ENCODE assay signal across 25 cellular contexts in genomic region chr9:15087031-15087417, GRCh38.
DNase-seq lines count a peak whose midpoint lies in the region; TF ChIP-seq lines count a peak whose summit lies in the region.
"Had no signal": no experiment of that assay in that cellular context is flagged by ENCODE, and none has a peak within 500 bp of the region (broad histone marks: within the 10 kb centered on the region; RNA-seq: fewer than 3 reads in every experiment).

No MANE protein-coding gene starts in this region.

- TF ChIP-seq RAD21 in SK-N-SH (IDR thresholded peaks at IDR 0.05; ENCODE audit: low read length) = no peak

- no peaks in the 10 kb centered on the region for H3K36me3 ChIP-seq in SK-N-SH (replicated peaks in 1 of 2; ENCODE audit: control insufficient read depth in 1 of 2, insufficient read depth in 2 of 2, low read length in 1 of 2)
- no peaks in the 10 kb centered on the region for H3K36me3 ChIP-seq in sigmoid colon
- H3K36me3 ChIP-seq in tibial artery = no peaks in the 10 kb centered on the region
- H3K36me3 ChIP-seq: left ventricle myocardium inferior had no signal

- POLR2A ChIA-PET in SK-N-SH (lab: Yijun Ruan, JAX) = no interaction called here

- TF ChIP-seq CTCF in SK-N-SH (IDR thresholded peaks at IDR 0.05) (no peak), sigmoid colon (IDR thresholded peaks at IDR 0.05) (no peak), tibial artery (IDR thresholded peaks at IDR 0.05) (no peak)

- no peak overlapping the region for H2AFZ ChIP-seq in SK-N-SH (ENCODE audit: low read depth)

- no peaks in the 10 kb centered on the region for H3K9me2 ChIP-seq in SK-N-SH

- intact Hi-C loops in sigmoid colon (cut with DNase I) = no loop called here
- intact Hi-C loops in tibial artery (cut with DNase I; ENCODE audit: low total_unique reads) = no loop called here

- TF ChIP-seq POLR2A in sigmoid colon (IDR thresholded peaks at IDR 0.05) = no peak

- H3K79me2 ChIP-seq in SK-N-SH (ENCODE audit: insufficient read depth) = no peaks in the 10 kb centered on the region

- CTCF ChIA-PET in SK-N-SH (lab: Yijun Ruan, JAX) = interaction anchor here (1.0 to 2.5 kb wide), 3 partner anchors 13 to 48 kb away, joined by 3 to 8 read pairs (median 4); no protein-coding TSS in a partner anchor

- H3K9ac ChIP-seq in SK-N-SH = no peak overlapping the region
- H3K9ac ChIP-seq: KMS-11 had no signal

- H3K9me3 ChIP-seq in SK-N-SH = no peaks in the 10 kb centered on the region
- no peaks in the 10 kb centered on the region for H3K9me3 ChIP-seq in sigmoid colon
- H3K9me3 ChIP-seq in tibial artery = no peaks in the 10 kb centered on the region
- H3K9me3 ChIP-seq: left ventricle myocardium inferior had no signal

- H3K27ac ChIP-seq in SK-N-SH (ENCODE audit: low read depth in 2 of 2, low read length in 1 of 2) (peak overlapping the region in 1 of 2 experiments; percentile 87; a peak in 2 of 4 replicates), sigmoid colon (no peak overlapping the region), tibial artery (no peak overlapping the region)
- H3K27ac ChIP-seq: KMS-11, left ventricle myocardium inferior had no signal

- no peaks in the 10 kb centered on the region for H3F3A ChIP-seq in SK-N-SH (replicated peaks; ENCODE audit: insufficient read depth)

- H3K4me3 ChIP-seq in SK-N-SH (ENCODE audit: low read depth in 2 of 2, low read length in 1 of 2) (no peak overlapping the region), sigmoid colon (no peak overlapping the region), tibial artery (no peak overlapping the region)
- H3K4me3 ChIP-seq: left ventricle myocardium inferior had no signal

- no peak overlapping the region for H3K4me2 ChIP-seq in SK-N-SH
- H3K4me2 ChIP-seq: KMS-11 had no signal

- H3K27me3 ChIP-seq in SK-N-SH (ENCODE audit: insufficient read depth) (no peaks in the 10 kb centered on the region), sigmoid colon (no peaks in the 10 kb centered on the region), tibial artery (no peaks in the 10 kb centered on the region)

- H3K4me1 ChIP-seq in SK-N-SH (ENCODE audit: control insufficient read depth in 1 of 2, insufficient read depth in 2 of 2, low read depth in 1 of 2, low read length in 1 of 2) = peaks cover 0 to 10% of the 10 kb centered on the region in 2 experiments; a peak in 2 of 4 replicates
- no peaks in the 10 kb centered on the region for H3K4me1 ChIP-seq in sigmoid colon
- H3K4me1 ChIP-seq in tibial artery = no peaks in the 10 kb centered on the region

- no peaks in the 10 kb centered on the region for H4K20me1 ChIP-seq in SK-N-SH (ENCODE audit: insufficient read depth)

- WGBS in SK-N-SH (ENCODE audit: low lambda C conversion rate) = 24% methylated on average over 2 of the region's 2 CpGs
- WGBS in sigmoid colon, 2 donors = 80 to 83% methylated on average over 2 of the region's 2 CpGs

- DNase-seq in EH (ENCODE audit: low read depth) (peak; percentile 22), SK-N-SH (peak; percentile 48), fibroblast of the conjunctiva (ENCODE audit: low read depth) (peak; percentile 82), stromal cell of bone marrow (ENCODE audit: low read depth) (peak; percentile 3), sigmoid colon (no peak), NCI-H1930 (lab: John Stamatoyannopoulos, UW) (no peak), tibial artery (no peak)
- DNase-seq: activated CD4-positive, CD25-positive, alpha-beta regulatory T cell treated with anti-CD3 and anti-CD28 coated beads, Interleukin-2, amount 50 U/mL, for 72 hours; activated CD8-positive, alpha-beta T cell treated with anti-CD3 and anti-CD28 coated beads for 36 hours; CD4-positive, alpha-beta memory T cell; effector CD8-positive, alpha-beta T cell; HCEC 1CT; left ventricle myocardium inferior; MM.1S; naive B cell; NCI-H1417; NCI-H2081 treated with DMSO at 0.1 percent for 48 hours; NCI-H345; NCI-H748 treated with DMSO at 0.1 percent for 48 hours; occipital lobe; RPMI8226; stimulated activated naive CD8-positive, alpha-beta T cell treated with anti-CD3 and anti-CD28 coated beads, Interleukin-15, amount 100 ng/mL, for 72 hours; T-helper 17 cell; trophoblast cell had no signal

- TF ChIP-seq EP300 in SK-N-SH (IDR thresholded peaks at IDR 0.05; ENCODE audit: borderline replicate concordance in 1 of 2, low read depth in 1 of 2, low read length in 1 of 2) (peak in 1 of 2 experiments; percentile 56; a peak in 1 of 4 replicates), sigmoid colon (IDR thresholded peaks at IDR 0.05) (no peak)

TF ChIP-seq in SK-N-SH, 30 proteins besides CTCF, POLR2A, EP300 and RAD21:
- TF ChIP-seq FOXM1 (IDR thresholded peaks at IDR 0.05; ENCODE audit: low read depth) (no peak), GATA2 (CRISPR knock-in tag; IDR thresholded peaks at IDR 0.05) (0 out of 2 replicates have a peak, but pooled peaks have one; percentile 7), RCOR1 (IDR thresholded peaks at IDR 0.05; ENCODE audit: low read length) (peak; percentile 89), RFX5 (IDR thresholded peaks at IDR 0.05; ENCODE audit: low read length) (no peak), ELF1 (IDR thresholded peaks at IDR 0.05) (no peak), FOSL2 (IDR thresholded peaks at IDR 0.05; ENCODE audit: borderline replicate concordance, low read depth) (no peak), CHD2 (IDR thresholded peaks at IDR 0.05; ENCODE audit: low read length, partially characterized antibody) (peak; percentile 27), POLR2AphosphoS5 (IDR thresholded peaks at IDR 0.05; ENCODE audit: low read depth, low read length) (peak; percentile 45; the same call in 1 of the 2 replicates), TCF12 (IDR thresholded peaks at IDR 0.05) (peak; percentile 35; the same call in 1 of the 2 replicates)

Comparison
In these comparisons a context has a peak if more than half of its experiments do, and no peak if none do; other contexts are left out.
1. DNase-seq: peak in EH (single experiment), SK-N-SH (single experiment), fibroblast of the conjunctiva (single experiment) and stromal cell of bone marrow (single experiment); none in sigmoid colon (single experiment), NCI-H1930 (0 of 2) and tibial artery (0 of 2).